Comparison of ENCODE assay signal across 1 cellular context in the genomic region with DNA sequence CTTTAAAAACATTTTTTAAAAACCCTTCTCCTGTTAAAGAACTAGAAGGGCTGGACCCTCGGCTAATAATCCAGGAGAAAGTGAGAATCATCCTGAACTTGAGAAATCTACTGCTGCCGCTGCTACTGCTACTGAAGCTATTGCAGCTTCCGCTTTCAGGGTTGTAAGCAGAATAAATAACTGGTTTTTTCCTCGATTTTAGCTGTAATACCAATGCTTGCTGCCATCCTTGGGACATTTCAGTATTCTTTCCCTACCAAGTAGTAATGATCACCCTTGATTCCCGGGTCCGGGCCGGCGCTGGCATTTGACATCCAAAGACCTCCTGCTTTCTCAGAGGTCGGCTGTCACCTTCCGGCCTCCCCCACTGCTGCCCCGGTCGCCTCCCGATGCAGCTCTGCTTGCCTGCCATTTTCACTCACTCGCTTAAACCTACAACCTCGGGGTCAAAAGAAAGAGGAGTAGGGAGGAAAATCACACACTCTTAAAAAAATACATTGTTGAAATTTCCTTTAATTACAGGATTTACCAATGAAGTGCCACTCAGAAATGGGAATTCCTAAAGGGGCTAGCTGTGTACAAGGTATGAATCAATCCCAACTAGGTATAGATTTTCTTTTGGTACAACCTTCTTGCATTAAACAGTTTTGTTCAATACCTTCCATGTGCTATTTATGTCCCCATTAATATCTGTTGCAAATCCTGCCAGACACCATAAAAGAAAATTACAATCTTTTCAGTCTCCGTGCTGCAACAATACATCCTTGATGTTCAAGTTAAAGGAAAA.
TF ChIP-seq lines count a peak whose summit lies in the region.

No MANE protein-coding gene starts in this region.

TF ChIP-seq in endothelial cell of umbilical vein, 7 proteins besides CTCF, POLR2A, EP300 and RAD21 (continued from another document):
- no peak for TF ChIP-seq FOS (IDR thresholded peaks at IDR 0.05; ENCODE audit: borderline replicate concordance, insufficient read depth, low read length)
- TF ChIP-seq GATA2 (IDR thresholded peaks at IDR 0.05; ENCODE audit: insufficient read depth, insufficient read length, low read depth, low read length), result no peak
- TF ChIP-seq POLR2AphosphoS5 (IDR thresholded peaks at IDR 0.05; ENCODE audit: insufficient read depth, low read depth, low read length), result no peak
- TF ChIP-seq, protein P1, sequence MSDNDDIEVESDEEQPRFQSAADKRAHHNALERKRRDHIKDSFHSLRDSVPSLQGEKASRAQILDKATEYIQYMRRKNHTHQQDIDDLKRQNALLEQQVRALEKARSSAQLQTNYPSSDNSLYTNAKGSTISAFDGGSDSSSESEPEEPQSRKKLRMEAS (IDR thresholded peaks at IDR 0.05; ENCODE audit: insufficient read depth, insufficient read length), result no peak
